In genomic region chr3:185842241-185842640, GRCh38 we compare ENCODE assay signal across 37 cellular contexts. TPM values are rescaled to one million over a fixed set of nuclear protein-coding genes. Genes with fewer than 3 reads are reported as not detected.
DNase-seq lines count a peak whose midpoint lies in the region; ATAC-seq, FAIRE-seq and TF ChIP-seq lines count a peak whose summit lies in the region.
"Had no signal": no experiment of that assay in that cellular context is flagged by ENCODE, and none has a peak within 500 bp of the region (broad histone marks: within the 10 kb centered on the region; RNA-seq: fewer than 3 reads in every experiment).

No MANE protein-coding gene starts in this region.

- CTCF ChIA-PET in HepG2 (lab: Yijun Ruan, JAX; ENCODE audit: low intra/inter-chr PET ratio, low total read pairs) = no interaction called here

- H3K9ac ChIP-seq in HepG2 (ENCODE audit: insufficient read depth, low read depth, low read length) (no peak overlapping the region), trophoblast cell (ENCODE audit: low read length) (no peak overlapping the region)
- H3K9ac ChIP-seq: BLaER1; BLaER1 treated with 17β-estradiol and CSF1 and Interleukin-3, amounts not matched to agents 10 nM and 100 nM had no signal

- H3K27me3 Mint-ChIP-seq in progenitor cell of endocrine pancreas = peaks cover 10% of the 10 kb centered on the region

- H3K4me1 ChIP-seq in HepG2 (ENCODE audit: insufficient read depth, low read length) (peaks cover 36% of the 10 kb centered on the region), right lobe of liver (no peaks in the 10 kb centered on the region), trophoblast cell (ENCODE audit: control insufficient read depth in 1 of 2, insufficient read depth in 2 of 2, low read length in 2 of 2) (no peaks in the 10 kb centered on the region)
- H3K4me1 ChIP-seq: BE2C; BLaER1; BLaER1 treated with 17β-estradiol and CSF1 and Interleukin-3, amounts not matched to agents 10 nM and 100 nM had no signal

- POLR2A ChIA-PET in HepG2 (lab: Yijun Ruan, JAX) = interaction anchor here (0.8 to 1.2 kb wide), 2 partner anchors 17 to 26 kb away, joined by 3 read pairs; no protein-coding TSS in a partner anchor

- no peaks in the 10 kb centered on the region; a peak in 2 of 5 replicates for H3K27me3 ChIP-seq in HepG2 (ENCODE audit: control insufficient read depth in 1 of 2, insufficient read depth in 2 of 2, low read length in 2 of 2)
- H3K27me3 ChIP-seq in right lobe of liver = no peaks in the 10 kb centered on the region
- H3K27me3 ChIP-seq in trophoblast cell (ENCODE audit: insufficient read depth, low read length) = no peaks in the 10 kb centered on the region
- H3K27me3 ChIP-seq: BLaER1; BLaER1 treated with 17β-estradiol and CSF1 and Interleukin-3, amounts not matched to agents 10 nM and 100 nM had no signal

- no peaks in the 10 kb centered on the region for H3K36me3 Mint-ChIP-seq in progenitor cell of endocrine pancreas (ENCODE audit: insufficient read depth)
- H3K36me3 Mint-ChIP-seq: CD14-positive monocyte; CD4-positive, alpha-beta memory T cell; CD4-positive, CD25-positive, alpha-beta regulatory T cell; CD8-positive, alpha-beta memory T cell; CD8-positive, alpha-beta T cell had no signal

- H2BK120ac ChIP-seq in trophoblast cell (ENCODE audit: insufficient read depth, low read length, poor library complexity) = no peak overlapping the region

- H2BK5ac ChIP-seq in trophoblast cell (ENCODE audit: low read depth, low read length, poor library complexity) = no peak overlapping the region

- WGBS in HepG2 (ENCODE audit: low lambda C conversion rate) = 54% methylated on average over 4 of the region's 4 CpGs
- 63% methylated on average over 2 of the region's 4 CpGs for WGBS in right lobe of liver (ENCODE audit: insufficient coverage, low coverage, low lambda C conversion rate, missing lambda C conversion rate)
- WGBS in trophoblast cell (ENCODE audit: extremely low coverage, insufficient coverage, insufficient read length) = no CpG with 5 or more reads among the region's 4 CpGs

- peak overlapping the region; percentile 37 for H3K27ac Mint-ChIP-seq in progenitor cell of endocrine pancreas
- H3K27ac Mint-ChIP-seq: B cell; CD14-positive monocyte; CD4-positive, alpha-beta memory T cell; CD4-positive, alpha-beta T cell; CD4-positive, CD25-positive, alpha-beta regulatory T cell; CD8-positive, alpha-beta memory T cell; CD8-positive, alpha-beta T cell had no signal

- peaks cover 5% of the 10 kb centered on the region for H3K4me1 Mint-ChIP-seq in progenitor cell of endocrine pancreas (ENCODE audit: low read depth)
- H3K4me1 Mint-ChIP-seq: B cell; CD14-positive monocyte; CD4-positive, alpha-beta memory T cell; CD4-positive, CD25-positive, alpha-beta regulatory T cell; CD8-positive, alpha-beta memory T cell had no signal

- intact Hi-C loops in HepG2 (cut with micrococcal nuclease; ENCODE audit: unreplicated experiment) (no loop called here), right lobe of liver (cut with DNase I) (no loop called here)

- no peaks in the 10 kb centered on the region for H3K79me1 ChIP-seq in trophoblast cell (ENCODE audit: low read length)

- no peaks in the 10 kb centered on the region for H3K9me3 Mint-ChIP-seq in progenitor cell of endocrine pancreas (ENCODE audit: low read depth)
- H3K9me3 Mint-ChIP-seq: CD4-positive, alpha-beta T cell; CD8-positive, alpha-beta memory T cell; CD8-positive, alpha-beta T cell had no signal

- H3K79me2 ChIP-seq in HepG2 (ENCODE audit: insufficient read depth, low read length) (no peaks in the 10 kb centered on the region), trophoblast cell (ENCODE audit: control insufficient read depth, insufficient read depth, low read length, poor library complexity) (no peaks in the 10 kb centered on the region)

- H4K8ac ChIP-seq in trophoblast cell (ENCODE audit: low read depth, low read length) = no peak overlapping the region

- H3K36me3 ChIP-seq in HepG2 (replicated peaks in 1 of 2; ENCODE audit: control insufficient read depth in 1 of 2, insufficient read depth in 2 of 2, low read length in 2 of 2) (no peaks in the 10 kb centered on the region), right lobe of liver (no peaks in the 10 kb centered on the region), trophoblast cell (ENCODE audit: control insufficient read depth in 1 of 2, insufficient read depth in 2 of 2, low read length in 2 of 2) (no peaks in the 10 kb centered on the region)
- H3K36me3 ChIP-seq: BE2C; BLaER1; BLaER1 treated with 17β-estradiol and CSF1 and Interleukin-3, amounts not matched to agents 10 nM and 100 nM had no signal

- no peak for TF ChIP-seq CTCF in HepG2 (CRISPR knock-in tag; IDR thresholded peaks at IDR 0.05)
- TF ChIP-seq CTCF in right lobe of liver (IDR thresholded peaks at IDR 0.05) = no peak
- TF ChIP-seq CTCF in progenitor cell of endocrine pancreas (IDR thresholded peaks at IDR 0.05; ENCODE audit: unreplicated experiment) = no peak

- H3K4me3 Mint-ChIP-seq in progenitor cell of endocrine pancreas (ENCODE audit: low read depth) = no peak overlapping the region
- H3K4me3 Mint-ChIP-seq: B cell; CD14-positive monocyte; CD4-positive, alpha-beta memory T cell; CD4-positive, alpha-beta T cell; CD4-positive, CD25-positive, alpha-beta regulatory T cell; CD8-positive, alpha-beta memory T cell; CD8-positive, alpha-beta T cell had no signal

- in situ Hi-C loops in HepG2 (cut with HindIII; ENCODE audit: extremely low pct_ligation_motif_present, low pct_unique_long_range_greater_than_20kb) = no loop called here

- no peak overlapping the region for H3K23ac ChIP-seq in trophoblast cell (ENCODE audit: low read length)

- H3K9me3 ChIP-seq in HepG2 (ENCODE audit: low read length) (no peaks in the 10 kb centered on the region), right lobe of liver (no peaks in the 10 kb centered on the region), trophoblast cell (ENCODE audit: insufficient read depth, low read depth, low read length) (no peaks in the 10 kb centered on the region)
- H3K9me3 ChIP-seq: A549; BE2C; BLaER1; BLaER1 treated with 17β-estradiol and CSF1 and Interleukin-3, amounts not matched to agents 10 nM and 100 nM; Caco-2 had no signal

- no peak for TF ChIP-seq RAD21 in HepG2 (CRISPR knock-in tag; IDR thresholded peaks at IDR 0.05)

- TF ChIP-seq EP300 in HepG2 (IDR thresholded peaks at IDR 0.05; ENCODE audit: low read depth in 2 of 2, low read length in 2 of 2) (no peak), HepG2 (CRISPR knock-in tag; IDR thresholded peaks at IDR 0.05; ENCODE audit: borderline replicate concordance) (no peak)

- no peak overlapping the region for H3K18ac ChIP-seq in trophoblast cell (ENCODE audit: low read length)

- H2BK12ac ChIP-seq in trophoblast cell (ENCODE audit: low read length) = no peak overlapping the region

- no peak overlapping the region for H2AK5ac ChIP-seq in trophoblast cell (ENCODE audit: low read length)

- H4K12ac ChIP-seq in trophoblast cell (ENCODE audit: low read depth, low read length) = no peak overlapping the region

- H2AFZ ChIP-seq in HepG2 (ENCODE audit: low read length) (no peak overlapping the region), trophoblast cell (ENCODE audit: insufficient read depth, low read length, poor library complexity) (no peak overlapping the region)

- H4K91ac ChIP-seq in trophoblast cell (ENCODE audit: low read depth, low read length) = no peak overlapping the region

- TF ChIP-seq POLR2A in HepG2 (IDR thresholded peaks at IDR 0.05; ENCODE audit: insufficient read depth in 1 of 2, low read depth in 2 of 2, low read length in 2 of 2) = no peak
- no peak for TF ChIP-seq POLR2A in right lobe of liver (IDR thresholded peaks at IDR 0.05)
- no peak for TF ChIP-seq POLR2A in H54 (IDR thresholded peaks at IDR 0.05; ENCODE audit: low read depth, low read length)

- H3K27ac ChIP-seq in HepG2 (ENCODE audit: extremely low read length, insufficient read depth, low read length) (no peak overlapping the region), right lobe of liver (no peak overlapping the region), trophoblast cell (ENCODE audit: low read depth, low read length) (no peak overlapping the region)
- H3K27ac ChIP-seq: 22Rv1; A549; BLaER1; BLaER1 treated with 17β-estradiol and CSF1 and Interleukin-3, amounts not matched to agents 10 nM and 100 nM; C4-2B had no signal

- ATAC-seq in HepG2 = no peak
- ATAC-seq in right lobe of liver = no peak
- ATAC-seq: A549; CD8-positive, alpha-beta T cell had no signal

- no peak overlapping the region for H3K14ac ChIP-seq in trophoblast cell (ENCODE audit: low read length)

- no peak overlapping the region for H3K4ac ChIP-seq in trophoblast cell (ENCODE audit: low read depth, low read length)

- H3K4me3 ChIP-seq in HepG2 (replicated peaks in 1 of 3; ENCODE audit: insufficient read depth in 1 of 3, low read depth in 2 of 3, low read length in 3 of 3) (no peak overlapping the region), right lobe of liver (no peak overlapping the region), trophoblast cell (ENCODE audit: low read depth, low read length) (no peak overlapping the region)
- H3K4me3 ChIP-seq: A549; BLaER1; BLaER1 treated with 17β-estradiol and CSF1 and Interleukin-3, amounts not matched to agents 10 nM and 100 nM had no signal

- H3K4me2 ChIP-seq in HepG2 (ENCODE audit: low read depth, low read length) (no peak overlapping the region), trophoblast cell (ENCODE audit: low read length) (no peak overlapping the region)
- H3K4me2 ChIP-seq: A549; BLaER1; BLaER1 treated with 17β-estradiol and CSF1 and Interleukin-3, amounts not matched to agents 10 nM and 100 nM had no signal

- no peaks in the 10 kb centered on the region for H4K20me1 ChIP-seq in HepG2 (ENCODE audit: insufficient read depth, low read length)
- H4K20me1 ChIP-seq: BLaER1; BLaER1 treated with 17β-estradiol and CSF1 and Interleukin-3, amounts not matched to agents 10 nM and 100 nM had no signal

- FAIRE-seq in HepG2 (lab: Jason Lieb, UNC) (no peak), H54 (lab: Jason Lieb, UNC) (peak; percentile 69)
- FAIRE-seq: A204.1, A549, D721Med had no signal

- DNase-seq in HepG2 (ENCODE audit: low spot score) (no peak), right lobe of liver (no peak), H54 (ENCODE audit: insufficient read length, low spot score) (no peak), trophoblast cell (peak; percentile 60 to 76), progenitor cell of endocrine pancreas (ENCODE audit: low spot score, unreplicated experiment) (no peak), NCI-H2107 (lab: John Stamatoyannopoulos, UW) (no peak), iPS-NIHi7 (ENCODE audit: extremely low spot score) (no peak), activated T-cell treated with anti-CD3 and anti-CD28 coated beads for 4 hours (no peak)
- DNase-seq: 8988T; ACHN; AML-193; BE2C; C1 segment of cervical spinal cord; Caco-2; Calu3; CD4-positive, alpha-beta memory T cell; CD4-positive, alpha-beta T cell; CD4-positive, CD25-positive, alpha-beta regulatory T cell; CD8-positive, alpha-beta memory T cell; CD8-positive, alpha-beta T cell; COR-L47; DMS 273 treated with DMSO at 0.1 percent for 48 hours; DMS153; DMS53; DMS79; DMS79 treated with DMSO at 0.1 percent for 48 hours; DND-41; EL had no signal

- no TSS peak for BruUV-seq in HepG2 (replicated peaks; lab: Mats Ljungman, UMichigan)

RNA-seq across cellular contexts. Expression of gene IGF2BP2, which starts 17.4 kb away (rescaled TPM):
- total RNA-seq in HepG2 (2016; rRNA removed; fragmentation: Illumina TruSeq; extraction: Trizol) = 46.0 and 46.3 TPM in 2 replicates
- total RNA-seq in HepG2 (2016; cell fraction: cytosol; rRNA removed; fragmentation: Illumina TruSeq; extraction: Trizol; ENCODE audit: low read depth) = 27.3 and 31.8 TPM in 2 replicates
- 36.6 and 47.1 TPM in 2 replicates for total RNA-seq in HepG2 (2016; cell fraction: insoluble cytoplasmic fraction; rRNA removed; fragmentation: Illumina TruSeq; extraction: Trizol)
- 57.4 and 59.2 TPM in 2 replicates for total RNA-seq in HepG2 (2016; cell fraction: membrane; rRNA removed; fragmentation: Illumina TruSeq; extraction: Trizol)
- total RNA-seq in HepG2 (2016; cell fraction: nucleus; rRNA removed; fragmentation: Illumina TruSeq; extraction: Trizol) = 59.9 and 71.5 TPM in 2 replicates
- 6.5 and 9.5 TPM in 2 replicates for polyA plus RNA-seq in HepG2 (2011; rRNA removed)
- 3.6 and 6.7 TPM in 2 replicates for polyA plus RNA-seq in HepG2 (2011; cell fraction: cytosol; rRNA removed)
- 29.6 and 44.5 TPM in 2 replicates for polyA plus RNA-seq in HepG2 (2011; cell fraction: nucleus; rRNA removed)
- 93.3 and 101 TPM in 2 replicates for polyA plus RNA-seq in HepG2 (2012)
- 22.3 and 25.9 TPM in 2 replicates for polyA plus RNA-seq in HepG2 (2016; cell fraction: cytosol; fragmentation: Illumina TruSeq; extraction: Trizol; ENCODE audit: low read depth)
- 65.2 and 84.9 TPM in 2 replicates for polyA plus RNA-seq in HepG2 (2016; cell fraction: insoluble cytoplasmic fraction; fragmentation: Illumina TruSeq; extraction: Trizol; ENCODE audit: low read depth)
- 59.1 and 66.3 TPM in 2 replicates for polyA plus RNA-seq in HepG2 (2016; cell fraction: membrane; fragmentation: Illumina TruSeq; extraction: Trizol; ENCODE audit: low read depth)
- 115 and 116 TPM in 2 replicates for polyA plus RNA-seq in HepG2 (2016; cell fraction: nucleus; fragmentation: Illumina TruSeq; extraction: Trizol; ENCODE audit: insufficient read depth, low read depth)
- polyA minus RNA-seq in HepG2 (2011; rRNA and poly(A)+ RNA removed; ENCODE audit: low replicate concordance) = 11.7 TPM in 1 of 2 replicates, not detected in the other
- 13.2 and 23.5 TPM in 2 replicates for polyA minus RNA-seq in HepG2 (2011; cell fraction: cytosol; rRNA and poly(A)+ RNA removed)
- polyA minus RNA-seq in HepG2 (2011; cell fraction: nucleus; rRNA and poly(A)+ RNA removed) = 110 and 124 TPM in 2 replicates
- 1 to 10 TPM in 5 of 6 experiments, under 1 TPM in 1; 0.99 to 3.0 (median 1.8) TPM for total RNA-seq in right lobe of liver
- 136 TPM in 2 replicates for polyA plus RNA-seq in trophoblast cell (2013)
- total RNA-seq in progenitor cell of endocrine pancreas = 187 and 190 TPM in 2 replicates
- total RNA-seq: B cell; CD4-positive, alpha-beta memory T cell; CD8-positive, alpha-beta T cell had no signal
- polyA plus RNA-seq: CD4-positive, alpha-beta memory T cell; CD4-positive, CD25-positive, alpha-beta regulatory T cell; CD8-positive, alpha-beta memory T cell had no signal

Comparison
In these comparisons a context has a peak if more than half of its experiments do, and no peak if none do; other contexts are left out.
1. RNA of gene IGF2BP2, which starts 17.4 kb away (total RNA-seq): 187 to 190 TPM in progenitor cell of endocrine pancreas and 27.3 to 71.5 TPM in HepG2; 0.99 to 3.0 TPM in right lobe of liver; every median in the first group is over 4 times any median in the second.
2. DNase-seq: peak in trophoblast cell (2 of 2); none in HepG2 (single experiment), right lobe of liver (0 of 3), H54 (single experiment), progenitor cell of endocrine pancreas (single experiment), NCI-H2107 (single experiment), iPS-NIHi7 (single experiment) and activated T-cell treated with anti-CD3 and anti-CD28 coated beads for 4 hours (single experiment).